In the genomic region with DNA sequence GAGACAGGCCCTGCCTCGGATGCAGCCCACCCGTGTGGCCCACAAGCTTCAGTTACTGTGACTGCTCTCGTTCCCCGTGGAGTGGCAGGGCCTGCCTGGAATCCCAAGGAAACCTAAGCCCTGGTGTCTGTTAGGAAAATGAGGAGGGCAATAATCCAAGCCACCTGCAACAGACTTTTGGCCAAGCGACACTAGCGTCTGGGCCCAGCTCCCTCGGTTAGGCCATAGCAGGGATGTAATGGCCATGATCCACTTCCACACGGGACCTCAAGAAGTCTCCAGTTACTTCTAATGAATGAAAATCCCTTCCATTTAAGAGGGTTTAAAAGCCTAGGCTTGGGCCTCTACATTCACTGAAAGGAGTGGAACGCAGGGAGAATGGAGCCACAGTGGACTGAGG, we compare ENCODE assay signal across 20 cellular contexts. TPM values are rescaled to one million over a fixed set of nuclear protein-coding genes. Genes with fewer than 3 reads are reported as not detected.
DNase-seq lines count a peak whose midpoint lies in the region; ATAC-seq and TF ChIP-seq lines count a peak whose summit lies in the region.
"Had no signal": no experiment of that assay in that cellular context is flagged by ENCODE, and none has a peak within 500 bp of the region (broad histone marks: within the 10 kb centered on the region; RNA-seq: fewer than 3 reads in every experiment).

No MANE protein-coding gene starts in this region.

- H3K36me3 Mint-ChIP-seq in activated naive CD8-positive, alpha-beta T cell = peaks cover 16% of the 10 kb centered on the region
- H3K36me3 Mint-ChIP-seq in activated naive CD8-positive, alpha-beta T cell treated with anti-CD3 and anti-CD28 coated beads for 36 hours = peaks cover 46% of the 10 kb centered on the region
- H3K36me3 Mint-ChIP-seq in activated T-cell treated with anti-CD3 and anti-CD28 coated beads, Interleukin-2, amount 50 U/mL, for 72 hours (ENCODE audit: insufficient read depth in 2 of 2) = peaks cover 8 to 21% of the 10 kb centered on the region in 2 donors

- intact Hi-C loops in psoas muscle (cut with DNase I) = no loop called here
- intact Hi-C loops in colonic mucosa (cut with DNase I) = no loop called here

- H3K27me3 ChIP-seq in psoas muscle (ENCODE audit: insufficient read depth in 3 of 3, low read length in 2 of 3) (no peaks in the 10 kb centered on the region), colonic mucosa (no peaks in the 10 kb centered on the region)
- H3K27me3 ChIP-seq: BE2C, Peyer's patch had no signal

- WGBS in psoas muscle, 3 donors = 30 to 49% (median 38%) methylated on average over 9 of the region's 9 CpGs

- no peak overlapping the region for H3K4me3 Mint-ChIP-seq in activated naive CD8-positive, alpha-beta T cell
- no peak overlapping the region for H3K4me3 Mint-ChIP-seq in activated naive CD8-positive, alpha-beta T cell treated with anti-CD3 and anti-CD28 coated beads for 36 hours
- H3K4me3 Mint-ChIP-seq in activated T-cell treated with anti-CD3 and anti-CD28 coated beads, Interleukin-2, amount 50 U/mL, for 72 hours = no peak overlapping the region
- H3K4me3 Mint-ChIP-seq: CD4-positive, alpha-beta T cell had no signal

- H3K27me3 Mint-ChIP-seq in activated naive CD8-positive, alpha-beta T cell = no peaks in the 10 kb centered on the region
- H3K27me3 Mint-ChIP-seq in activated naive CD8-positive, alpha-beta T cell treated with anti-CD3 and anti-CD28 coated beads for 36 hours = no peaks in the 10 kb centered on the region
- no peaks in the 10 kb centered on the region for H3K27me3 Mint-ChIP-seq in activated T-cell treated with anti-CD3 and anti-CD28 coated beads, Interleukin-2, amount 50 U/mL, for 72 hours (ENCODE audit: low read depth)
- H3K27me3 Mint-ChIP-seq: CD4-positive, alpha-beta T cell had no signal

- peak overlapping the region; percentile 47 for H3K27ac ChIP-seq in cingulate gyrus (ENCODE audit: low read depth, low read length)
- H3K27ac ChIP-seq in psoas muscle = peak overlapping the region; percentile 100
- peak overlapping the region; percentile 17 for H3K27ac ChIP-seq in temporal lobe (ENCODE audit: low read depth, low read length)
- no peak overlapping the region for H3K27ac ChIP-seq in colonic mucosa

- TF ChIP-seq CTCF in psoas muscle (IDR thresholded peaks at IDR 0.05) (no peak), colonic mucosa (IDR thresholded peaks at IDR 0.05) (no peak)

- no peaks in the 10 kb centered on the region for H3K36me3 ChIP-seq in psoas muscle (ENCODE audit: insufficient read depth in 1 of 2, low read depth in 1 of 2)
- H3K36me3 ChIP-seq in colonic mucosa = no peaks in the 10 kb centered on the region
- H3K36me3 ChIP-seq: Peyer's patch had no signal

- H3K4me1 ChIP-seq in psoas muscle (peaks cover 89% of the 10 kb centered on the region), colonic mucosa (peaks cover 21% of the 10 kb centered on the region)

- ATAC-seq in psoas muscle = peak; percentile 38 to 68 (median 59)
- ATAC-seq in GM18861 (IDR thresholded peaks at IDR 0.05; ENCODE audit: unreplicated experiment) = no peak
- no peak for ATAC-seq in activated T-cell treated with anti-CD3 and anti-CD28 coated beads, Interleukin-2, amount 50 U/mL, for 72 hours (replicated peaks in 1 of 2)
- ATAC-seq: Right ventricle myocardium inferior had no signal

- H3K27ac Mint-ChIP-seq in activated naive CD8-positive, alpha-beta T cell = peak overlapping the region; percentile 28
- H3K27ac Mint-ChIP-seq in activated naive CD8-positive, alpha-beta T cell treated with anti-CD3 and anti-CD28 coated beads for 36 hours = no peak overlapping the region
- no peak overlapping the region for H3K27ac Mint-ChIP-seq in activated T-cell treated with anti-CD3 and anti-CD28 coated beads, Interleukin-2, amount 50 U/mL, for 72 hours

- peaks cover 71% of the 10 kb centered on the region for H3K4me1 Mint-ChIP-seq in activated naive CD8-positive, alpha-beta T cell (ENCODE audit: low read depth)
- peaks cover 67% of the 10 kb centered on the region for H3K4me1 Mint-ChIP-seq in activated naive CD8-positive, alpha-beta T cell treated with anti-CD3 and anti-CD28 coated beads for 36 hours
- H3K4me1 Mint-ChIP-seq in activated T-cell treated with anti-CD3 and anti-CD28 coated beads, Interleukin-2, amount 50 U/mL, for 72 hours (ENCODE audit: low read depth) = peaks cover 74% of the 10 kb centered on the region

- H3K9me3 Mint-ChIP-seq in activated naive CD8-positive, alpha-beta T cell (ENCODE audit: low read depth) = no peaks in the 10 kb centered on the region
- no peaks in the 10 kb centered on the region for H3K9me3 Mint-ChIP-seq in activated naive CD8-positive, alpha-beta T cell treated with anti-CD3 and anti-CD28 coated beads for 36 hours
- H3K9me3 Mint-ChIP-seq in activated T-cell treated with anti-CD3 and anti-CD28 coated beads, Interleukin-2, amount 50 U/mL, for 72 hours = no peaks in the 10 kb centered on the region
- H3K9me3 Mint-ChIP-seq: CD4-positive, alpha-beta T cell had no signal

- H3K9me3 ChIP-seq in psoas muscle (no peaks in the 10 kb centered on the region), colonic mucosa (no peaks in the 10 kb centered on the region)
- H3K9me3 ChIP-seq: BE2C, Caco-2, Peyer's patch had no signal

- no peak for DNase-seq in activated naive CD8-positive, alpha-beta T cell treated with anti-CD3 and anti-CD28 coated beads for 36 hours
- DNase-seq in psoas muscle (peak in 1 of 2 donors; percentile 58), colonic mucosa (no peak)
- no peak for DNase-seq in activated T-cell treated with anti-CD3 and anti-CD28 coated beads, Interleukin-2, amount 50 U/mL, for 72 hours
- DNase-seq: BE2C; Caco-2; CD4-positive, alpha-beta T cell; GDM1; NCI-H1092 treated with DMSO at 0.1 percent for 48 hours; NCI-H2081; NCI-H2171 treated with DMSO at 0.1 percent for 48 hours; NCI-H446 treated with DMSO at 0.1 percent for 48 hours; NCI-H748 treated with DMSO at 0.1 percent for 48 hours; NK-92 treated with Interleukin-12 subunit alpha and Interleukin-12 subunit beta, amount 100 ng/mL, for 24 hours; Peyer's patch had no signal

- H3K9ac ChIP-seq in colonic mucosa (ENCODE audit: low read depth in 2 of 2, low read length in 2 of 2) = no peak overlapping the region

- no peak overlapping the region for H3K4me3 ChIP-seq in psoas muscle
- H3K4me3 ChIP-seq in colonic mucosa = no peak overlapping the region
- H3K4me3 ChIP-seq: Peyer's patch had no signal

RNA-seq across cellular contexts. Expression of a gene that starts 8.9 kb away (rescaled TPM):
- 100 to 1,000 TPM; 103 to 110 TPM for total RNA-seq in activated naive CD8-positive, alpha-beta T cell treated with anti-CD3 and anti-CD28 coated beads for 36 hours
- 10 to 100 TPM; 24.3 to 35.8 (median 28.5) TPM for total RNA-seq in psoas muscle
- 10 to 100 TPM in 1 of 3 donors, 1 to 10 TPM in 2; 4.4 to 15.2 (median 5.1) TPM for polyA plus RNA-seq in psoas muscle
- total RNA-seq in temporal lobe = 14.0 TPM
- total RNA-seq in colonic mucosa = 10 to 100 TPM; 27.2 to 62.2 TPM
- total RNA-seq in activated T-cell treated with anti-CD3 and anti-CD28 coated beads, Interleukin-2, amount 50 U/mL, for 72 hours = 10 to 100 TPM; 76.0 to 84.0 TPM

RNA-seq across cellular contexts. Expression of a gene that starts 26.0 kb away (rescaled TPM):
- 100 to 1,000 TPM; 141 to 149 TPM for total RNA-seq in activated naive CD8-positive, alpha-beta T cell treated with anti-CD3 and anti-CD28 coated beads for 36 hours
- 10 to 100 TPM; 37.8 to 55.8 (median 41.5) TPM for total RNA-seq in psoas muscle
- polyA plus RNA-seq in psoas muscle = 10 to 100 TPM; 30.7 to 63.4 (median 62.0) TPM
- total RNA-seq in temporal lobe = 73.5 TPM
- total RNA-seq in colonic mucosa = 10 to 100 TPM; 64.5 to 92.0 TPM
- total RNA-seq in activated T-cell treated with anti-CD3 and anti-CD28 coated beads, Interleukin-2, amount 50 U/mL, for 72 hours = 100 to 1,000 TPM; 232 to 254 TPM

RNA-seq across cellular contexts. Expression of a gene that starts 56.3 kb away (rescaled TPM):
- total RNA-seq in activated naive CD8-positive, alpha-beta T cell treated with anti-CD3 and anti-CD28 coated beads for 36 hours = 10 to 100 TPM; 48.9 to 49.2 TPM
- 10 to 100 TPM; 19.7 to 31.4 (median 25.4) TPM for total RNA-seq in psoas muscle
- 10 to 100 TPM in 1 of 3 donors, 1 to 10 TPM in 2; 5.9 to 44.1 (median 7.3) TPM for polyA plus RNA-seq in psoas muscle
- 17.9 TPM for total RNA-seq in temporal lobe
- 10 to 100 TPM; 25.2 to 47.4 TPM for total RNA-seq in colonic mucosa
- 10 to 100 TPM; 30.8 TPM for total RNA-seq in activated T-cell treated with anti-CD3 and anti-CD28 coated beads, Interleukin-2, amount 50 U/mL, for 72 hours

Comparison
In these comparisons a context has a peak if more than half of its experiments do, and no peak if none do; other contexts are left out.
1. ATAC-seq: peak in psoas muscle (4 of 4); none in GM18861 (single experiment) and activated T-cell treated with anti-CD3 and anti-CD28 coated beads, Interleukin-2, amount 50 U/mL, for 72 hours (0 of 2).